1 cellular context compared by ENCODE assay signal in genomic region chr11:7469351-7469865, GRCh38.
TF ChIP-seq lines count a peak whose summit lies in the region.

No MANE protein-coding gene starts in this region.

TF ChIP-seq in H1, 55 proteins besides CTCF, POLR2A, EP300 and RAD21:
- TF ChIP-seq, protein P1, sequence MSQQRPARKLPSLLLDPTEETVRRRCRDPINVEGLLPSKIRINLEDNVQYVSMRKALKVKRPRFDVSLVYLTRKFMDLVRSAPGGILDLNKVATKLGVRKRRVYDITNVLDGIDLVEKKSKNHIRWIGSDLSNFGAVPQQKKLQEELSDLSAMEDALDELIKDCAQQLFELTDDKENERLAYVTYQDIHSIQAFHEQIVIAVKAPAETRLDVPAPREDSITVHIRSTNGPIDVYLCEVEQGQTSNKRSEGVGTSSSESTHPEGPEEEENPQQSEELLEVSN (IDR thresholded peaks at IDR 0.05): no peak
- TF ChIP-seq ASH2L (IDR thresholded peaks at IDR 0.05; ENCODE audit: low read length) (no peak), CBX8 (IDR thresholded peaks at IDR 0.05; ENCODE audit: borderline replicate concordance, low read depth, low read length) (no peak), GTF2F1 (IDR thresholded peaks at IDR 0.05; ENCODE audit: borderline replicate concordance, low read depth, low read length) (no peak), RXRA (IDR thresholded peaks at IDR 0.05; ENCODE audit: insufficient read depth, low read depth, low read length) (no peak), HDAC2 (IDR thresholded peaks at IDR 0.05; ENCODE audit: borderline replicate concordance in 1 of 2, low read depth in 2 of 2, low read length in 2 of 2) (no peak), SIX5 (IDR thresholded peaks at IDR 0.05; ENCODE audit: low read depth, low read length) (no peak), SP1 (IDR thresholded peaks at IDR 0.05; ENCODE audit: low read depth, low read length) (no peak), SIRT6 (IDR thresholded peaks at IDR 0.05; ENCODE audit: low read length) (no peak), CHD2 (IDR thresholded peaks at IDR 0.05; ENCODE audit: low read length) (no peak), SUZ12 (IDR thresholded peaks at IDR 0.05; ENCODE audit: low read length) (no peak), JUND (IDR thresholded peaks at IDR 0.05; ENCODE audit: low read length) (no peak), NANOG (IDR thresholded peaks at IDR 0.05; ENCODE audit: insufficient read depth, low read depth, low read length, poor library complexity, severe bottlenecking) (no peak), TAF1 (IDR thresholded peaks at IDR 0.05; ENCODE audit: low read depth, low read length) (no peak), TEAD4 (IDR thresholded peaks at IDR 0.05; ENCODE audit: low read depth, low read length) (no peak), POLR2AphosphoS5 (IDR thresholded peaks at IDR 0.05; ENCODE audit: low read depth, low read length) (no peak), JUN (IDR thresholded peaks at IDR 0.05; ENCODE audit: low read depth, low read length) (no peak), BCL11A (IDR thresholded peaks at IDR 0.05; ENCODE audit: low read depth in 2 of 2, low read length in 2 of 2) (no peak)
TF ChIP-seq in H1: peak in this region for 0.
